Comparison of ENCODE assay signal across 20 cellular contexts in genomic region chr2:176745543-176746331, GRCh38.
DNase-seq lines count a peak whose midpoint lies in the region; ATAC-seq and TF ChIP-seq lines count a peak whose summit lies in the region.
"Had no signal": no experiment of that assay in that cellular context is flagged by ENCODE, and none has a peak within 500 bp of the region (broad histone marks: within the 10 kb centered on the region; RNA-seq: fewer than 3 reads in every experiment).

No MANE protein-coding gene starts in this region.

- peak; percentile 49 for DNase-seq in GM23338 (ENCODE audit: low spot score)
- no peak for DNase-seq in putamen (ENCODE audit: low spot score)
- no peak for DNase-seq in glutamatergic neuron
- no peak for DNase-seq in AML-193 (lab: John Stamatoyannopoulos, UW)
- DNase-seq in stimulated activated CD4-positive, alpha-beta T cell treated with anti-CD3 and anti-CD28 coated beads, Interleukin-2, amount 100 ng/mL, for 24 hours, result no peak
- DNase-seq: activated CD4-positive, CD25-positive, alpha-beta regulatory T cell treated with anti-CD3 and anti-CD28 coated beads, Interleukin-2, amount 50 U/mL, for 72 hours; activated naive CD4-positive, alpha-beta T cell; H7; head of caudate nucleus; left cardiac atrium; NCI-H2107; NCI-H774; ovary; T-helper 1 cell had no signal

- H3K27ac ChIP-seq in GM23338 (ENCODE audit: low read depth) (peak overlapping the region; percentile 83), HUES6 (ENCODE audit: low read depth, low read length) (no peak overlapping the region), iPS-18a (ENCODE audit: low read length) (no peak overlapping the region)
- H3K27ac ChIP-seq: ovary, RWPE1 had no signal

- H3K27me3 Mint-ChIP-seq in GM23338 (ENCODE audit: insufficient read depth, low read depth, poor library complexity) (peaks cover 14% of the 10 kb centered on the region), glutamatergic neuron (ENCODE audit: unreplicated experiment) (no peaks in the 10 kb centered on the region)
- H3K27me3 Mint-ChIP-seq: stimulated activated memory B cell treated with anti-CD40 and anti-IgM and Interleukin-4, amounts not matched to agents 10 μg/mL and 1 μg/mL and 100 μg/mL, for 72 hours had no signal

- H3K4me1 ChIP-seq in GM23338 (ENCODE audit: insufficient read depth) (peaks cover 47% of the 10 kb centered on the region), HUES6 (ENCODE audit: control insufficient read depth, insufficient read depth, low read length) (peaks cover 36% of the 10 kb centered on the region), iPS-18a (ENCODE audit: control insufficient read depth, low read depth, low read length) (peaks cover 38% of the 10 kb centered on the region)

- H3K4me1 Mint-ChIP-seq in GM23338 (peaks cover 57% of the 10 kb centered on the region), glutamatergic neuron (ENCODE audit: low read depth, unreplicated experiment) (no peaks in the 10 kb centered on the region)
- H3K4me1 Mint-ChIP-seq: stimulated activated memory B cell treated with anti-CD40 and anti-IgM and Interleukin-4, amounts not matched to agents 10 μg/mL and 1 μg/mL and 100 μg/mL, for 72 hours had no signal

- no peak overlapping the region for H2AFZ ChIP-seq in GM23338

- H3K36me3 ChIP-seq in GM23338 (ENCODE audit: insufficient read depth), result no peaks in the 10 kb centered on the region
- no peaks in the 10 kb centered on the region for H3K36me3 ChIP-seq in HUES6 (ENCODE audit: control insufficient read depth, insufficient read depth, low read length)
- H3K36me3 ChIP-seq in iPS-18a (ENCODE audit: control insufficient read depth, low read depth, low read length), result no peaks in the 10 kb centered on the region
- H3K36me3 ChIP-seq: ovary had no signal

- H3K27ac Mint-ChIP-seq in GM23338 (peak overlapping the region; percentile 96), glutamatergic neuron (ENCODE audit: unreplicated experiment) (no peak overlapping the region)
- H3K27ac Mint-ChIP-seq: stimulated activated memory B cell treated with anti-CD40 and anti-IgM and Interleukin-4, amounts not matched to agents 10 μg/mL and 1 μg/mL and 100 μg/mL, for 72 hours had no signal

- TF ChIP-seq CTCF in GM23338 (conservative IDR thresholded peaks at IDR 0.05; ENCODE audit: low read depth in 2 of 2) (peak in 1 of 2 experiments; percentile 43; a peak in 1 of 4 replicates), glutamatergic neuron (IDR thresholded peaks at IDR 0.05; ENCODE audit: partially characterized antibody, unreplicated experiment) (no peak)

- H3K9ac ChIP-seq in HUES6 (ENCODE audit: low read length) (no peak overlapping the region), iPS-18a (ENCODE audit: low read length) (no peak overlapping the region)

- ATAC-seq in GM18870 (IDR thresholded peaks at IDR 0.05; ENCODE audit: unreplicated experiment) (peak; percentile 53), GM23338 (peak; percentile 73)
- ATAC-seq: left cardiac atrium; stimulated activated memory B cell treated with anti-CD40 and anti-IgM and Interleukin-4, amounts not matched to agents 10 μg/mL and 1 μg/mL and 100 μg/mL, for 72 hours had no signal

- H3K9me3 Mint-ChIP-seq in GM23338 (no peaks in the 10 kb centered on the region), glutamatergic neuron (ENCODE audit: unreplicated experiment) (no peaks in the 10 kb centered on the region)
- H3K9me3 Mint-ChIP-seq: stimulated activated memory B cell treated with anti-CD40 and anti-IgM and Interleukin-4, amounts not matched to agents 10 μg/mL and 1 μg/mL and 100 μg/mL, for 72 hours had no signal

- H3K4me3 ChIP-seq in GM23338, result peak overlapping the region; percentile 28
- peak overlapping the region; percentile 20 for H3K4me3 ChIP-seq in HUES6 (ENCODE audit: low read depth, low read length)
- peak overlapping the region; percentile 8 for H3K4me3 ChIP-seq in iPS-18a (ENCODE audit: low read length)
- H3K4me3 ChIP-seq: ovary, skin epidermis had no signal

- H3K79me2 ChIP-seq in GM23338 (replicated peaks; ENCODE audit: insufficient read depth), result no peaks in the 10 kb centered on the region

- peaks cover 3% of the 10 kb centered on the region; the same call in 1 of the 3 replicates for H3K36me3 Mint-ChIP-seq in GM23338 (ENCODE audit: low read depth)
- H3K36me3 Mint-ChIP-seq in glutamatergic neuron (ENCODE audit: unreplicated experiment), result no peaks in the 10 kb centered on the region
- H3K36me3 Mint-ChIP-seq: stimulated activated memory B cell treated with anti-CD40 and anti-IgM and Interleukin-4, amounts not matched to agents 10 μg/mL and 1 μg/mL and 100 μg/mL, for 72 hours had no signal

- H3K9me2 ChIP-seq in GM23338 (ENCODE audit: insufficient read depth), result peaks cover 18% of the 10 kb centered on the region

- 0 out of 2 replicates have a peak, but pooled peaks cover 6% of the 10 kb centered on the region for H3F3A ChIP-seq in GM23338 (replicated peaks; ENCODE audit: low read depth)

- H3K27me3 ChIP-seq in GM23338 (ENCODE audit: insufficient read depth), result no peaks in the 10 kb centered on the region
- H3K27me3 ChIP-seq in HUES6 (ENCODE audit: control insufficient read depth, insufficient read depth, low read length), result no peaks in the 10 kb centered on the region
- H3K27me3 ChIP-seq in iPS-18a (ENCODE audit: control insufficient read depth, insufficient read depth, low read length), result no peaks in the 10 kb centered on the region
- H3K27me3 ChIP-seq: ovary had no signal

- H3K4me3 Mint-ChIP-seq in GM23338 (peak overlapping the region; percentile 47; the same call in 2 of the 3 replicates), glutamatergic neuron (ENCODE audit: unreplicated experiment) (no peak overlapping the region)
- H3K4me3 Mint-ChIP-seq: stimulated activated memory B cell treated with anti-CD40 and anti-IgM and Interleukin-4, amounts not matched to agents 10 μg/mL and 1 μg/mL and 100 μg/mL, for 72 hours had no signal

- H3K9me3 ChIP-seq in HUES6 (ENCODE audit: control insufficient read depth, insufficient read depth, low read depth, low read length) (no peaks in the 10 kb centered on the region), iPS-18a (ENCODE audit: control insufficient read depth, low read depth, low read length) (no peaks in the 10 kb centered on the region)
- H3K9me3 ChIP-seq: ovary had no signal

- H3K4me2 ChIP-seq in GM23338, result peak overlapping the region; percentile 58

- H4K20me1 ChIP-seq in GM23338 (replicated peaks; ENCODE audit: insufficient read depth), result no peaks in the 10 kb centered on the region

TF ChIP-seq in GM23338, 12 proteins besides CTCF, POLR2A, EP300 and RAD21 (continues in another document):
- TF ChIP-seq, protein P1, sequence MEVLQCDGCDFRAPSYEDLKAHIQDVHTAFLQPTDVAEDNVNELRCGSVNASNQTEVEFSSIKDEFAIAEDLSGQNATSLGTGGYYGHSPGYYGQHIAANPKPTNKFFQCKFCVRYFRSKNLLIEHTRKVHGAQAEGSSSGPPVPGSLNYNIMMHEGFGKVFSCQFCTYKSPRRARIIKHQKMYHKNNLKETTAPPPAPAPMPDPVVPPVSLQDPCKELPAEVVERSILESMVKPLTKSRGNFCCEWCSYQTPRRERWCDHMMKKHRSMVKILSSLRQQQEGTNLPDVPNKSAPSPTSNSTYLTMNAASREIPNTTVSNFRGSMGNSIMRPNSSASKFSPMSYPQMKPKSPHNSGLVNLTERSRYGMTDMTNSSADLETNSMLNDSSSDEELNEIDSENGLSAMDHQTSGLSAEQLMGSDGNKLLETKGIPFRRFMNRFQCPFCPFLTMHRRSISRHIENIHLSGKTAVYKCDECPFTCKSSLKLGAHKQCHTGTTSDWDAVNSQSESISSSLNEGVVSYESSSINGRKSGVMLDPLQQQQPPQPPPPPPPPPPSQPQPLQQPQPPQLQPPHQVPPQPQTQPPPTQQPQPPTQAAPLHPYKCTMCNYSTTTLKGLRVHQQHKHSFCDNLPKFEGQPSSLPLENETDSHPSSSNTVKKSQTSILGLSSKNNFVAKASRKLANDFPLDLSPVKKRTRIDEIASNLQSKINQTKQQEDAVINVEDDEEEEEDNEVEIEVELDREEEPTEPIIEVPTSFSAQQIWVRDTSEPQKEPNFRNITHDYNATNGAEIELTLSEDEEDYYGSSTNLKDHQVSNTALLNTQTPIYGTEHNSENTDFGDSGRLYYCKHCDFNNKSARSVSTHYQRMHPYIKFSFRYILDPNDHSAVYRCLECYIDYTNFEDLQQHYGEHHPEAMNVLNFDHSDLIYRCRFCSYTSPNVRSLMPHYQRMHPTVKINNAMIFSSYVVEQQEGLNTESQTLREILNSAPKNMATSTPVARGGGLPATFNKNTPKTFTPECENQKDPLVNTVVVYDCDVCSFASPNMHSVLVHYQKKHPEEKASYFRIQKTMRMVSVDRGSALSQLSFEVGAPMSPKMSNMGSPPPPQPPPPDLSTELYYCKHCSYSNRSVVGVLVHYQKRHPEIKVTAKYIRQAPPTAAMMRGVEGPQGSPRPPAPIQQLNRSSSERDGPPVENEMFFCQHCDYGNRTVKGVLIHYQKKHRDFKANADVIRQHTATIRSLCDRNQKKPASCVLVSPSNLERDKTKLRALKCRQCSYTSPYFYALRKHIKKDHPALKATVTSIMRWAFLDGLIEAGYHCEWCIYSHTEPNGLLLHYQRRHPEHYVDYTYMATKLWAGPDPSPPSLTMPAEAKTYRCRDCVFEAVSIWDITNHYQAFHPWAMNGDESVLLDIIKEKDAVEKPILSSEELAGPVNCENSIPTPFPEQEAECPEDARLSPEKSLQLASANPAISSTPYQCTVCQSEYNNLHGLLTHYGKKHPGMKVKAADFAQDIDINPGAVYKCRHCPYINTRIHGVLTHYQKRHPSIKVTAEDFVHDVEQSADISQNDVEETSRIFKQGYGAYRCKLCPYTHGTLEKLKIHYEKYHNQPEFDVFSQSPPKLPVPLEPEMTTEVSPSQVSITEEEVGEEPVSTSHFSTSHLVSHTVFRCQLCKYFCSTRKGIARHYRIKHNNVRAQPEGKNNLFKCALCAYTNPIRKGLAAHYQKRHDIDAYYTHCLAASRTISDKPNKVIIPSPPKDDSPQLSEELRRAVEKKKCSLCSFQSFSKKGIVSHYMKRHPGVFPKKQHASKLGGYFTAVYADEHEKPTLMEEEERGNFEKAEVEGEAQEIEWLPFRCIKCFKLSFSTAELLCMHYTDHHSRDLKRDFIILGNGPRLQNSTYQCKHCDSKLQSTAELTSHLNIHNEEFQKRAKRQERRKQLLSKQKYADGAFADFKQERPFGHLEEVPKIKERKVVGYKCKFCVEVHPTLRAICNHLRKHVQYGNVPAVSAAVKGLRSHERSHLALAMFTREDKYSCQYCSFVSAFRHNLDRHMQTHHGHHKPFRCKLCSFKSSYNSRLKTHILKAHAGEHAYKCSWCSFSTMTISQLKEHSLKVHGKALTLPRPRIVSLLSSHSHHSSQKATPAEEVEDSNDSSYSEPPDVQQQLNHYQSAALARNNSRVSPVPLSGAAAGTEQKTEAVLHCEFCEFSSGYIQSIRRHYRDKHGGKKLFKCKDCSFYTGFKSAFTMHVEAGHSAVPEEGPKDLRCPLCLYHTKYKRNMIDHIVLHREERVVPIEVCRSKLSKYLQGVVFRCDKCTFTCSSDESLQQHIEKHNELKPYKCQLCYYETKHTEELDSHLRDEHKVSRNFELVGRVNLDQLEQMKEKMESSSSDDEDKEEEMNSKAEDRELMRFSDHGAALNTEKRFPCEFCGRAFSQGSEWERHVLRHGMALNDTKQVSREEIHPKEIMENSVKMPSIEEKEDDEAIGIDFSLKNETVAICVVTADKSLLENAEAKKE (CRISPR knock-in tag; IDR thresholded peaks at IDR 0.05), result no peak
